Comparison of ENCODE assay signal across 12 cellular contexts in genomic region chr12:116087962-116088361, GRCh38.
DNase-seq lines count a peak whose midpoint lies in the region; ATAC-seq and TF ChIP-seq lines count a peak whose summit lies in the region.
"Had no signal": no experiment of that assay in that cellular context is flagged by ENCODE, and none has a peak within 500 bp of the region (broad histone marks: within the 10 kb centered on the region; RNA-seq: fewer than 3 reads in every experiment).

No MANE protein-coding gene starts in this region.

- H3K27ac ChIP-seq in CD8-positive, alpha-beta memory T cell (ENCODE audit: low read depth, low read length), result no peak overlapping the region
- H3K27ac ChIP-seq in HEK293 (ENCODE audit: extremely low read depth, low read depth, low read length) (no peak overlapping the region), hepatocyte (no peak overlapping the region), foreskin keratinocyte (no peak overlapping the region)
- H3K27ac ChIP-seq: uterus had no signal

- no peaks in the 10 kb centered on the region for H3K9me2 ChIP-seq in hepatocyte (replicated peaks; ENCODE audit: insufficient read depth)

- no peaks in the 10 kb centered on the region for H3K9me3 ChIP-seq in CD8-positive, alpha-beta memory T cell (ENCODE audit: low read length)
- H3K9me3 ChIP-seq in HEK293 (ENCODE audit: control insufficient read depth, insufficient read depth, low read depth, low read length), result no peaks in the 10 kb centered on the region
- H3K9me3 ChIP-seq in hepatocyte (ENCODE audit: low read depth), result no peaks in the 10 kb centered on the region
- H3K9me3 ChIP-seq: uterus had no signal

- ATAC-seq in GM19467 (IDR thresholded peaks at IDR 0.05; ENCODE audit: unreplicated experiment), result no peak
- ATAC-seq in foreskin keratinocyte, result no peak
- ATAC-seq in GM21786 (IDR thresholded peaks at IDR 0.05; ENCODE audit: unreplicated experiment), result no peak

- peaks cover 89% of the 10 kb centered on the region for H3K79me2 ChIP-seq in hepatocyte

- CTCF ChIA-PET in CD8-positive, alpha-beta memory T cell (lab: Charles Lee), result no interaction called here
- CTCF ChIA-PET in HEK293 (lab: Yijun Ruan, JAX), result interaction anchor here (1.4 kb wide), 1 partner anchor 21 kb away, joined by 4 read pairs; no protein-coding TSS in a partner anchor

- H3K27me3 Mint-ChIP-seq in CD8-positive, alpha-beta memory T cell, result peaks cover 0 to 1% of the 10 kb centered on the region in 2 donors
- H3K27me3 Mint-ChIP-seq: CD4-positive, alpha-beta T cell had no signal

- H4K20me1 ChIP-seq in hepatocyte (ENCODE audit: insufficient read depth, poor library complexity, severe bottlenecking), result peaks cover 49% of the 10 kb centered on the region

- H3K4me3 Mint-ChIP-seq in CD8-positive, alpha-beta memory T cell, result peak overlapping the region in 4 of 7 donors; percentile 8 to 46 (median 22)
- H3K4me3 Mint-ChIP-seq: endodermal cell had no signal

- peaks cover 10% of the 10 kb centered on the region for H3K4me1 ChIP-seq in CD8-positive, alpha-beta memory T cell (ENCODE audit: insufficient read depth, low read length)
- H3K4me1 ChIP-seq in HEK293 (ENCODE audit: control insufficient read depth, insufficient read depth, low read length) (peaks cover 15% of the 10 kb centered on the region), hepatocyte (ENCODE audit: insufficient read depth) (no peaks in the 10 kb centered on the region), foreskin keratinocyte (no peaks in the 10 kb centered on the region)

- 50% methylated on average over 1 of the region's 1 CpG for WGBS in hepatocyte (ENCODE audit: low lambda C conversion rate, missing lambda C conversion rate)

- peaks cover 46 to 61% (median 47%) of the 10 kb centered on the region in 3 donors for H3K4me1 Mint-ChIP-seq in CD8-positive, alpha-beta memory T cell

- POLR2A ChIA-PET in CD8-positive, alpha-beta memory T cell (lab: Charles Lee), result no interaction called here
- POLR2A ChIA-PET in HEK293 (lab: Yijun Ruan, JAX), result interaction anchor here (0.6 kb wide), 1 partner anchor 289 kb away, joined by 3 read pairs; no protein-coding TSS in a partner anchor

- DNase-seq in CD8-positive, alpha-beta memory T cell, result no peak
- DNase-seq in NOMO-1 treated with dmso at 0.1 percent for 144 hours (lab: John Stamatoyannopoulos, UW; ENCODE audit: unreplicated experiment), result peak; percentile 15
- peak; percentile 15 to 35 for DNase-seq in lung microvascular endothelial cell (ENCODE audit: low read depth in 2 of 2)
- no peak for DNase-seq in hepatocyte (ENCODE audit: low spot score)
- no peak for DNase-seq in foreskin keratinocyte
- DNase-seq: CD4-positive, alpha-beta T cell; endodermal cell; hypothalamus; uterus had no signal

- H3K27ac Mint-ChIP-seq in CD8-positive, alpha-beta memory T cell, result peak overlapping the region in 4 of 8 donors; percentile 14 to 84 (median 34)
- H3K27ac Mint-ChIP-seq: CD4-positive, alpha-beta T cell; endodermal cell had no signal

- H3K36me3 ChIP-seq in CD8-positive, alpha-beta memory T cell (ENCODE audit: insufficient read depth, low read length), result no peaks in the 10 kb centered on the region
- H3K36me3 ChIP-seq in HEK293 (ENCODE audit: control insufficient read depth in 2 of 2, insufficient read depth in 1 of 2, low read length in 2 of 2) (no peaks in the 10 kb centered on the region; a peak in 1 of 3 replicates), hepatocyte (replicated peaks; ENCODE audit: insufficient read depth, low read depth) (no peaks in the 10 kb centered on the region)
- H3K36me3 ChIP-seq: uterus had no signal

- H3K4me2 ChIP-seq in hepatocyte, result no peak overlapping the region

- H3K9me3 Mint-ChIP-seq in CD8-positive, alpha-beta memory T cell, result no peaks in the 10 kb centered on the region
- H3K9me3 Mint-ChIP-seq: CD4-positive, alpha-beta T cell; endodermal cell had no signal

- H3K27me3 ChIP-seq in CD8-positive, alpha-beta memory T cell (ENCODE audit: insufficient read depth, low read length, poor library complexity, severe bottlenecking), result no peaks in the 10 kb centered on the region
- no peaks in the 10 kb centered on the region for H3K27me3 ChIP-seq in hepatocyte
- H3K27me3 ChIP-seq in foreskin keratinocyte, result no peaks in the 10 kb centered on the region
- H3K27me3 ChIP-seq: uterus had no signal

- H2AFZ ChIP-seq in hepatocyte, result no peak overlapping the region

- no peak overlapping the region for H3K4me3 ChIP-seq in CD8-positive, alpha-beta memory T cell (ENCODE audit: low read length)
- no peak overlapping the region for H3K4me3 ChIP-seq in HEK293 (ENCODE audit: low read depth, low read length)
- no peak overlapping the region for H3K4me3 ChIP-seq in hepatocyte
- H3K4me3 ChIP-seq: uterus had no signal

- TF ChIP-seq CTCF in HEK293 (tag by site-specific recombination; IDR thresholded peaks at IDR 0.05), result no peak
- TF ChIP-seq CTCF in hepatocyte (IDR thresholded peaks at IDR 0.05; ENCODE audit: poor library complexity), result no peak
- TF ChIP-seq CTCF in foreskin keratinocyte (conservative IDR thresholded peaks at IDR 0.05), result no peak

- H3K36me3 Mint-ChIP-seq in CD8-positive, alpha-beta memory T cell, result peaks cover 9 to 22% (median 13%) of the 10 kb centered on the region in 3 donors

TF ChIP-seq in HEK293, 187 proteins besides CTCF, POLR2A, EP300 and RAD21:
- TF ChIP-seq ZNF37A (tag by site-specific recombination; IDR thresholded peaks at IDR 0.05) (no peak), EGR2 (tag by site-specific recombination; IDR thresholded peaks at IDR 0.05; ENCODE audit: low read depth) (0 out of 2 replicates have a peak, but pooled peaks have one; percentile 22), PRDM10 (tag by site-specific recombination; IDR thresholded peaks at IDR 0.05) (0 out of 2 replicates have a peak, but pooled peaks have one; percentile 7)

Comparison
In these comparisons a context has a peak if more than half of its experiments do, and no peak if none do; other contexts are left out.
1. DNase-seq: peak in NOMO-1 treated with dmso at 0.1 percent for 144 hours (single experiment) and lung microvascular endothelial cell (2 of 2); none in CD8-positive, alpha-beta memory T cell (0 of 5), hepatocyte (single experiment) and foreskin keratinocyte (0 of 2).